In genomic region chr1:26994772-26995625, GRCh38 we compare ENCODE assay signal across 8 cellular contexts. TPM values are rescaled to one million over a fixed set of nuclear protein-coding genes. Genes with fewer than 3 reads are reported as not detected.
DNase-seq lines count a peak whose midpoint lies in the region; ATAC-seq and TF ChIP-seq lines count a peak whose summit lies in the region.

No MANE protein-coding gene starts in this region.

- H3K9me3 Mint-ChIP-seq in activated T-cell treated with anti-CD3 and anti-CD28 coated beads, Interleukin-2, amount 50 U/mL, for 4 hours, result no peaks in the 10 kb centered on the region
- H3K9me3 Mint-ChIP-seq in activated CD8-positive, alpha-beta T cell treated with anti-CD3 and anti-CD28 coated beads for 36 hours, result no peaks in the 10 kb centered on the region

- no peak for ATAC-seq in activated T-cell treated with anti-CD3 and anti-CD28 coated beads, Interleukin-2, amount 50 U/mL, for 4 hours
- no peak for ATAC-seq in activated CD8-positive, alpha-beta T cell treated with anti-CD3 and anti-CD28 coated beads for 36 hours
- ATAC-seq in thoracic aorta (ENCODE audit: insufficient number of reproducible peaks, low FRiP score, low read depth), result no peak
- no peak for ATAC-seq in HG03095 (IDR thresholded peaks at IDR 0.05; ENCODE audit: unreplicated experiment)
- no peak for ATAC-seq in HG03135 (IDR thresholded peaks at IDR 0.05; ENCODE audit: unreplicated experiment)
- no peak for ATAC-seq in HG03108 (IDR thresholded peaks at IDR 0.05; ENCODE audit: unreplicated experiment)

- H3K27me3 Mint-ChIP-seq in activated T-cell treated with anti-CD3 and anti-CD28 coated beads, Interleukin-2, amount 50 U/mL, for 4 hours (ENCODE audit: low read depth), result peaks cover 49% of the 10 kb centered on the region
- H3K27me3 Mint-ChIP-seq in activated CD8-positive, alpha-beta T cell treated with anti-CD3 and anti-CD28 coated beads for 36 hours, result peaks cover 49% of the 10 kb centered on the region

- intact Hi-C loops in activated CD8-positive, alpha-beta T cell treated with anti-CD3 and anti-CD28 coated beads for 36 hours (cut with micrococcal nuclease), result no loop called here

- peak overlapping the region; percentile 75 for H3K4me3 Mint-ChIP-seq in activated T-cell treated with anti-CD3 and anti-CD28 coated beads, Interleukin-2, amount 50 U/mL, for 4 hours
- peak overlapping the region; percentile 68 for H3K4me3 Mint-ChIP-seq in activated CD8-positive, alpha-beta T cell treated with anti-CD3 and anti-CD28 coated beads for 36 hours

- H3K27ac ChIP-seq in iPS-20b (ENCODE audit: low read length) (no peak overlapping the region), thoracic aorta (peak overlapping the region; percentile 25 to 29)

- peak overlapping the region; percentile 83 for H3K4me3 ChIP-seq in iPS-20b (ENCODE audit: low read length)
- H3K4me3 ChIP-seq in thoracic aorta, result peak overlapping the region; percentile 92

- H3K36me3 Mint-ChIP-seq in activated T-cell treated with anti-CD3 and anti-CD28 coated beads, Interleukin-2, amount 50 U/mL, for 4 hours (ENCODE audit: insufficient read depth), result no peaks in the 10 kb centered on the region
- H3K36me3 Mint-ChIP-seq in activated CD8-positive, alpha-beta T cell treated with anti-CD3 and anti-CD28 coated beads for 36 hours (ENCODE audit: low read depth), result no peaks in the 10 kb centered on the region

- CTCF ChIA-PET in activated CD8-positive, alpha-beta T cell treated with anti-CD3 and anti-CD28 coated beads for 36 hours (lab: Charles Lee), result interaction anchor here (0.9 to 8.1 kb wide), 10 partner anchors 9 to 306 kb away, joined by 3 to 72 read pairs (median 4); partner anchors contain the start of genes KDF1, NUDC and TENT5B

- H3K4me1 ChIP-seq in iPS-20b (ENCODE audit: insufficient read depth, low read length) (peaks cover 38% of the 10 kb centered on the region), thoracic aorta (ENCODE audit: control insufficient read depth in 1 of 2, low read depth in 2 of 2) (peaks cover 26 to 61% of the 10 kb centered on the region in 2 donors)

- POLR2A ChIA-PET in activated CD8-positive, alpha-beta T cell treated with anti-CD3 and anti-CD28 coated beads for 36 hours (lab: Charles Lee), result interaction anchor here (0.8 to 1.2 kb wide), 2 partner anchors 160 to 495 kb away, joined by 3 to 5 read pairs; partner anchors contain the start of gene SLC9A1

- H3K27ac Mint-ChIP-seq in activated CD8-positive, alpha-beta T cell treated with anti-CD3 and anti-CD28 coated beads for 36 hours, result no peak overlapping the region

- no peak for DNase-seq in activated T-cell treated with anti-CD3 and anti-CD28 coated beads, Interleukin-2, amount 50 U/mL, for 4 hours
- DNase-seq in activated T-cell treated with anti-CD3 and anti-CD28 coated beads for 4 hours, result no peak
- no peak for DNase-seq in activated CD8-positive, alpha-beta T cell treated with anti-CD3 and anti-CD28 coated beads for 36 hours
- no peak for DNase-seq in thoracic aorta (ENCODE audit: low spot score)

- peak overlapping the region; percentile 84; the same call in 1 of the 2 replicates for H3K9ac ChIP-seq in iPS-20b (ENCODE audit: low read depth, low read length)

- no peaks in the 10 kb centered on the region for H3K9me3 ChIP-seq in iPS-20b (ENCODE audit: insufficient read depth, low read depth, low read length)
- no peaks in the 10 kb centered on the region for H3K9me3 ChIP-seq in thoracic aorta

- no peak for TF ChIP-seq CTCF in activated CD8-positive, alpha-beta T cell treated with anti-CD3 and anti-CD28 coated beads for 36 hours (IDR thresholded peaks at IDR 0.05)
- no peak for TF ChIP-seq CTCF in thoracic aorta (IDR thresholded peaks at IDR 0.05)

- H3K36me3 ChIP-seq in iPS-20b (ENCODE audit: insufficient read depth, low read depth, low read length) (peaks cover 20% of the 10 kb centered on the region; the same call in 1 of the 2 replicates), thoracic aorta (no peaks in the 10 kb centered on the region)

- H3K27me3 ChIP-seq in iPS-20b (ENCODE audit: insufficient read depth, low read length) (peaks cover 31% of the 10 kb centered on the region), thoracic aorta (replicated peaks; ENCODE audit: insufficient read depth) (no peaks in the 10 kb centered on the region)

- H3K4me1 Mint-ChIP-seq in activated T-cell treated with anti-CD3 and anti-CD28 coated beads, Interleukin-2, amount 50 U/mL, for 4 hours (ENCODE audit: low read depth), result peaks cover 15% of the 10 kb centered on the region
- peaks cover 21% of the 10 kb centered on the region for H3K4me1 Mint-ChIP-seq in activated CD8-positive, alpha-beta T cell treated with anti-CD3 and anti-CD28 coated beads for 36 hours (ENCODE audit: low read depth)

RNA-seq across cellular contexts. Expression of gene TRNP1, which starts 1.5 kb away (rescaled TPM):
- total RNA-seq in activated T-cell treated with anti-CD3 and anti-CD28 coated beads, Interleukin-2, amount 50 U/mL, for 4 hours, result 1 to 10 TPM in 1 of 3 donors, under 1 TPM in 2; 0.61 to 1.5 (median 0.76) TPM
- total RNA-seq in activated CD8-positive, alpha-beta T cell treated with anti-CD3 and anti-CD28 coated beads for 36 hours, result under 1 TPM; 0.16 to 0.38 TPM
- total RNA-seq in thoracic aorta, result 10 to 100 TPM; 26.4 to 34.9 TPM

RNA-seq across cellular contexts. Expression of gene TENT5B, which starts 17.7 kb away (rescaled TPM):
- total RNA-seq in activated T-cell treated with anti-CD3 and anti-CD28 coated beads, Interleukin-2, amount 50 U/mL, for 4 hours, result under 1 TPM in 2 of 3 donors, not detected in 1; 0.14 to 0.15 TPM
- not detected for total RNA-seq in activated CD8-positive, alpha-beta T cell treated with anti-CD3 and anti-CD28 coated beads for 36 hours
- total RNA-seq in thoracic aorta, result 100 to 1,000 TPM in 1 of 2 donors, 10 to 100 TPM in 1; 49.1 to 105 TPM

RNA-seq across cellular contexts. Expression of gene KDF1, which starts 34.7 kb away (rescaled TPM):
- not detected for total RNA-seq in activated T-cell treated with anti-CD3 and anti-CD28 coated beads, Interleukin-2, amount 50 U/mL, for 4 hours
- under 1 TPM; 0.18 to 0.27 TPM for total RNA-seq in activated CD8-positive, alpha-beta T cell treated with anti-CD3 and anti-CD28 coated beads for 36 hours
- total RNA-seq in thoracic aorta, result not detected

Comparison
In these comparisons a context has a peak if more than half of its experiments do, and no peak if none do; other contexts are left out.
1. RNA of gene TRNP1, which starts 1.5 kb away (total RNA-seq): 26.4 to 34.9 TPM in thoracic aorta; 0.61 to 1.5 TPM in activated T-cell treated with anti-CD3 and anti-CD28 coated beads, Interleukin-2, amount 50 U/mL, for 4 hours and 0.16 to 0.38 TPM in activated CD8-positive, alpha-beta T cell treated with anti-CD3 and anti-CD28 coated beads for 36 hours; every median in the first group is over 10 times any median in the second.
2. RNA of gene TENT5B, which starts 17.7 kb away (total RNA-seq): 49.1 to 105 TPM in thoracic aorta; 0.14 to 0.15 TPM in activated T-cell treated with anti-CD3 and anti-CD28 coated beads, Interleukin-2, amount 50 U/mL, for 4 hours and not detected in activated CD8-positive, alpha-beta T cell treated with anti-CD3 and anti-CD28 coated beads for 36 hours; every median in the first group is over 10 times any median in the second.